ENCODE assay signal across 1 cellular context in the genomic region with DNA sequence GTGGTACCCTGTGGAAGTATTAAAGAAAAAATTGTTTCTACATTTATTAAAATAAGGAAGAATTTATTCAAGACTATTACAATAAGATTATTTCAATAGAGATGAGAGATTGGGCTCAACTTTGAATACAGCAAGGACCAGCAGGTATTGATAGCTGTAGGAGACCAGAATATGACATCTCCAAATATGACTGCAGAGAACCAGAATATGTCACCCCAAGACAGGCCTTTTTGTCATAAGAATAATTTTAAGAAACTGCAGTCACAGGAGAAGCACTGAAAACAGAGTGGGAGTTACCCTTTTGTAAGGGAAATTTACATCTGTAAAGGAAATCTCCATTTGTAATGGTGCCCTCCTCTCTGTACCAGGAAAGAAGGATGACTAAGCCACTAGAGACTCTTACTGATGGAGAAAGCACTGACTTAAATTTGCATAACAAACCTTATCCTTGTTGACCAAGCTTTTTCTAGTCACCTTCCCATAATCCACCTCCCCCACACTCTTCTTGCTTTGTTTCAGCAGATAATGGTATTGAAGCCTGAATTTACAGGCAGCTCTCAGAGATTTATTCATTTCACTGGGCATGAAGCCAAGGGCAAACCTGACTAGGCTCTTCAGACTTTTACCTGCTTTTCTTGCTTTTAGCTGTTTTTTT.
TF ChIP-seq lines count a peak whose summit lies in the region.

No MANE protein-coding gene starts in this region.

TF ChIP-seq in K562, 482 proteins besides CTCF, POLR2A, EP300 and RAD21 (continues in another document):
- TF ChIP-seq, protein P1, sequence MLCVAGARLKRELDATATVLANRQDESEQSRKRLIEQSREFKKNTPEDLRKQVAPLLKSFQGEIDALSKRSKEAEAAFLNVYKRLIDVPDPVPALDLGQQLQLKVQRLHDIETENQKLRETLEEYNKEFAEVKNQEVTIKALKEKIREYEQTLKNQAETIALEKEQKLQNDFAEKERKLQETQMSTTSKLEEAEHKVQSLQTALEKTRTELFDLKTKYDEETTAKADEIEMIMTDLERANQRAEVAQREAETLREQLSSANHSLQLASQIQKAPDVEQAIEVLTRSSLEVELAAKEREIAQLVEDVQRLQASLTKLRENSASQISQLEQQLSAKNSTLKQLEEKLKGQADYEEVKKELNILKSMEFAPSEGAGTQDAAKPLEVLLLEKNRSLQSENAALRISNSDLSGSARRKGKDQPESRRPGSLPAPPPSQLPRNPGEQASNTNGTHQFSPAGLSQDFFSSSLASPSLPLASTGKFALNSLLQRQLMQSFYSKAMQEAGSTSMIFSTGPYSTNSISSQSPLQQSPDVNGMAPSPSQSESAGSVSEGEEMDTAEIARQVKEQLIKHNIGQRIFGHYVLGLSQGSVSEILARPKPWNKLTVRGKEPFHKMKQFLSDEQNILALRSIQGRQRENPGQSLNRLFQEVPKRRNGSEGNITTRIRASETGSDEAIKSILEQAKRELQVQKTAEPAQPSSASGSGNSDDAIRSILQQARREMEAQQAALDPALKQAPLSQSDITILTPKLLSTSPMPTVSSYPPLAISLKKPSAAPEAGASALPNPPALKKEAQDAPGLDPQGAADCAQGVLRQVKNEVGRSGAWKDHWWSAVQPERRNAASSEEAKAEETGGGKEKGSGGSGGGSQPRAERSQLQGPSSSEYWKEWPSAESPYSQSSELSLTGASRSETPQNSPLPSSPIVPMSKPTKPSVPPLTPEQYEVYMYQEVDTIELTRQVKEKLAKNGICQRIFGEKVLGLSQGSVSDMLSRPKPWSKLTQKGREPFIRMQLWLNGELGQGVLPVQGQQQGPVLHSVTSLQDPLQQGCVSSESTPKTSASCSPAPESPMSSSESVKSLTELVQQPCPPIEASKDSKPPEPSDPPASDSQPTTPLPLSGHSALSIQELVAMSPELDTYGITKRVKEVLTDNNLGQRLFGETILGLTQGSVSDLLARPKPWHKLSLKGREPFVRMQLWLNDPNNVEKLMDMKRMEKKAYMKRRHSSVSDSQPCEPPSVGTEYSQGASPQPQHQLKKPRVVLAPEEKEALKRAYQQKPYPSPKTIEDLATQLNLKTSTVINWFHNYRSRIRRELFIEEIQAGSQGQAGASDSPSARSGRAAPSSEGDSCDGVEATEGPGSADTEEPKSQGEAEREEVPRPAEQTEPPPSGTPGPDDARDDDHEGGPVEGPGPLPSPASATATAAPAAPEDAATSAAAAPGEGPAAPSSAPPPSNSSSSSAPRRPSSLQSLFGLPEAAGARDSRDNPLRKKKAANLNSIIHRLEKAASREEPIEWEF (CRISPR knock-in tag; IDR thresholded peaks at IDR 0.05) = no peak
- TF ChIP-seq HNRNPLL (IDR thresholded peaks at IDR 0.05; ENCODE audit: low read depth, low read length, poor library complexity, severe bottlenecking) (no peak), RUNX1 (IDR thresholded peaks at IDR 0.05; ENCODE audit: low read depth) (no peak), ZNF282 (CRISPR knock-in tag; IDR thresholded peaks at IDR 0.05) (no peak), ZC3H8 (IDR thresholded peaks at IDR 0.05) (no peak), ZFX (CRISPR knock-in tag; IDR thresholded peaks at IDR 0.05) (no peak), ARID2 (IDR thresholded peaks at IDR 0.05) (no peak), ZNF609 (CRISPR knock-in tag; IDR thresholded peaks at IDR 0.05; ENCODE audit: borderline replicate concordance) (no peak), TBL1XR1 (IDR thresholded peaks at IDR 0.05; ENCODE audit: low read length in 2 of 2) (no peak), ESRRA (IDR thresholded peaks at IDR 0.05; ENCODE audit: borderline replicate concordance, low read depth) (no peak), IFI16 (CRISPR knock-in tag; IDR thresholded peaks at IDR 0.05) (no peak), TEAD4 (IDR thresholded peaks at IDR 0.05; ENCODE audit: low read length) (peak; percentile 23; the same call in 1 of the 2 replicates), TEAD4 (CRISPR knock-in tag; IDR thresholded peaks at IDR 0.05; ENCODE audit: borderline replicate concordance) (no peak), MCM7 (IDR thresholded peaks at IDR 0.05) (no peak), IRF9 (tag; IDR thresholded peaks at IDR 0.05) (no peak), NFXL1 (CRISPR knock-in tag; IDR thresholded peaks at IDR 0.05) (no peak), DMBX1 (CRISPR knock-in tag; IDR thresholded peaks at IDR 0.05; ENCODE audit: borderline replicate concordance) (no peak), ARHGAP35 (IDR thresholded peaks at IDR 0.05; ENCODE audit: partially characterized antibody) (no peak), ZNF444 (CRISPR knock-in tag; IDR thresholded peaks at IDR 0.05) (no peak), CSDE1 (IDR thresholded peaks at IDR 0.05) (no peak), IRF2 (CRISPR knock-in tag; IDR thresholded peaks at IDR 0.05) (no peak), FOXM1 (IDR thresholded peaks at IDR 0.05; ENCODE audit: low read depth) (no peak), FOXM1 (CRISPR knock-in tag; IDR thresholded peaks at IDR 0.05; ENCODE audit: low read depth) (no peak), EP400 (IDR thresholded peaks at IDR 0.05) (no peak), TOE1 (IDR thresholded peaks at IDR 0.05; ENCODE audit: borderline replicate concordance) (no peak), TOE1 (CRISPR knock-in tag; IDR thresholded peaks at IDR 0.05; ENCODE audit: borderline replicate concordance, low read depth) (no peak), FOSL1 (tag; conservative IDR thresholded peaks at IDR 0.05) (0 out of 2 replicates have a peak, but pooled peaks have one; percentile 23), KAT2B (IDR thresholded peaks at IDR 0.05; ENCODE audit: low read depth, low read length) (no peak), HDAC8 (tag; IDR thresholded peaks at IDR 0.05) (no peak), TCF15 (CRISPR knock-in tag; IDR thresholded peaks at IDR 0.05) (no peak), PTTG1 (tag; IDR thresholded peaks at IDR 0.05; ENCODE audit: low read depth) (no peak), RBM22 (IDR thresholded peaks at IDR 0.05; ENCODE audit: low read depth, low read length, poor library complexity, severe bottlenecking) (no peak), GABPB1 (CRISPR knock-in tag; IDR thresholded peaks at IDR 0.05) (no peak), HLTF (IDR thresholded peaks at IDR 0.05) (no peak), ESRRB (CRISPR knock-in tag; IDR thresholded peaks at IDR 0.05; ENCODE audit: borderline replicate concordance) (no peak), ETV5 (CRISPR knock-in tag; IDR thresholded peaks at IDR 0.05; ENCODE audit: low read depth) (no peak), BMI1 (IDR thresholded peaks at IDR 0.05; ENCODE audit: low read length) (no peak), PRMT5 (CRISPR knock-in tag; IDR thresholded peaks at IDR 0.05) (no peak), NEUROD1 (IDR thresholded peaks at IDR 0.05; ENCODE audit: borderline replicate concordance, low read depth, low read length, partially characterized antibody) (no peak), HDAC3 (IDR thresholded peaks at IDR 0.05; ENCODE audit: borderline replicate concordance, partially characterized antibody) (no peak), NCOR1 (IDR thresholded peaks at IDR 0.05) (peak; percentile 22; the same call in 1 of the 2 replicates)
- TF ChIP-seq, protein P2, sequence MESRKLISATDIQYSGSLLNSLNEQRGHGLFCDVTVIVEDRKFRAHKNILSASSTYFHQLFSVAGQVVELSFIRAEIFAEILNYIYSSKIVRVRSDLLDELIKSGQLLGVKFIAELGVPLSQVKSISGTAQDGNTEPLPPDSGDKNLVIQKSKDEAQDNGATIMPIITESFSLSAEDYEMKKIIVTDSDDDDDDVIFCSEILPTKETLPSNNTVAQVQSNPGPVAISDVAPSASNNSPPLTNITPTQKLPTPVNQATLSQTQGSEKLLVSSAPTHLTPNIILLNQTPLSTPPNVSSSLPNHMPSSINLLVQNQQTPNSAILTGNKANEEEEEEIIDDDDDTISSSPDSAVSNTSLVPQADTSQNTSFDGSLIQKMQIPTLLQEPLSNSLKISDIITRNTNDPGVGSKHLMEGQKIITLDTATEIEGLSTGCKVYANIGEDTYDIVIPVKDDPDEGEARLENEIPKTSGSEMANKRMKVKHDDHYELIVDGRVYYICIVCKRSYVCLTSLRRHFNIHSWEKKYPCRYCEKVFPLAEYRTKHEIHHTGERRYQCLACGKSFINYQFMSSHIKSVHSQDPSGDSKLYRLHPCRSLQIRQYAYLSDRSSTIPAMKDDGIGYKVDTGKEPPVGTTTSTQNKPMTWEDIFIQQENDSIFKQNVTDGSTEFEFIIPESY (CRISPR knock-in tag; IDR thresholded peaks at IDR 0.05) = no peak
- TF ChIP-seq, protein P3, sequence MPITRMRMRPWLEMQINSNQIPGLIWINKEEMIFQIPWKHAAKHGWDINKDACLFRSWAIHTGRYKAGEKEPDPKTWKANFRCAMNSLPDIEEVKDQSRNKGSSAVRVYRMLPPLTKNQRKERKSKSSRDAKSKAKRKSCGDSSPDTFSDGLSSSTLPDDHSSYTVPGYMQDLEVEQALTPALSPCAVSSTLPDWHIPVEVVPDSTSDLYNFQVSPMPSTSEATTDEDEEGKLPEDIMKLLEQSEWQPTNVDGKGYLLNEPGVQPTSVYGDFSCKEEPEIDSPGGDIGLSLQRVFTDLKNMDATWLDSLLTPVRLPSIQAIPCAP (CRISPR knock-in tag; IDR thresholded peaks at IDR 0.05; ENCODE audit: borderline replicate concordance) = no peak
- TF ChIP-seq, protein P4, sequence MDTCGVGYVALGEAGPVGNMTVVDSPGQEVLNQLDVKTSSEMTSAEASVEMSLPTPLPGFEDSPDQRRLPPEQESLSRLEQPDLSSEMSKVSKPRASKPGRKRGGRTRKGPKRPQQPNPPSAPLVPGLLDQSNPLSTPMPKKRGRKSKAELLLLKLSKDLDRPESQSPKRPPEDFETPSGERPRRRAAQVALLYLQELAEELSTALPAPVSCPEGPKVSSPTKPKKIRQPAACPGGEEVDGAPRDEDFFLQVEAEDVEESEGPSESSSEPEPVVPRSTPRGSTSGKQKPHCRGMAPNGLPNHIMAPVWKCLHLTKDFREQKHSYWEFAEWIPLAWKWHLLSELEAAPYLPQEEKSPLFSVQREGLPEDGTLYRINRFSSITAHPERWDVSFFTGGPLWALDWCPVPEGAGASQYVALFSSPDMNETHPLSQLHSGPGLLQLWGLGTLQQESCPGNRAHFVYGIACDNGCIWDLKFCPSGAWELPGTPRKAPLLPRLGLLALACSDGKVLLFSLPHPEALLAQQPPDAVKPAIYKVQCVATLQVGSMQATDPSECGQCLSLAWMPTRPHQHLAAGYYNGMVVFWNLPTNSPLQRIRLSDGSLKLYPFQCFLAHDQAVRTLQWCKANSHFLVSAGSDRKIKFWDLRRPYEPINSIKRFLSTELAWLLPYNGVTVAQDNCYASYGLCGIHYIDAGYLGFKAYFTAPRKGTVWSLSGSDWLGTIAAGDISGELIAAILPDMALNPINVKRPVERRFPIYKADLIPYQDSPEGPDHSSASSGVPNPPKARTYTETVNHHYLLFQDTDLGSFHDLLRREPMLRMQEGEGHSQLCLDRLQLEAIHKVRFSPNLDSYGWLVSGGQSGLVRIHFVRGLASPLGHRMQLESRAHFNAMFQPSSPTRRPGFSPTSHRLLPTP (IDR thresholded peaks at IDR 0.05; ENCODE audit: borderline replicate concordance, extremely low read depth, insufficient read length) = no peak
- TF ChIP-seq, protein P5, sequence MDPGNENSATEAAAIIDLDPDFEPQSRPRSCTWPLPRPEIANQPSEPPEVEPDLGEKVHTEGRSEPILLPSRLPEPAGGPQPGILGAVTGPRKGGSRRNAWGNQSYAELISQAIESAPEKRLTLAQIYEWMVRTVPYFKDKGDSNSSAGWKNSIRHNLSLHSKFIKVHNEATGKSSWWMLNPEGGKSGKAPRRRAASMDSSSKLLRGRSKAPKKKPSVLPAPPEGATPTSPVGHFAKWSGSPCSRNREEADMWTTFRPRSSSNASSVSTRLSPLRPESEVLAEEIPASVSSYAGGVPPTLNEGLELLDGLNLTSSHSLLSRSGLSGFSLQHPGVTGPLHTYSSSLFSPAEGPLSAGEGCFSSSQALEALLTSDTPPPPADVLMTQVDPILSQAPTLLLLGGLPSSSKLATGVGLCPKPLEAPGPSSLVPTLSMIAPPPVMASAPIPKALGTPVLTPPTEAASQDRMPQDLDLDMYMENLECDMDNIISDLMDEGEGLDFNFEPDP (CRISPR knock-in tag; IDR thresholded peaks at IDR 0.05) = no peak
